Comparison of ENCODE assay signal across 17 cellular contexts in the genomic region with DNA sequence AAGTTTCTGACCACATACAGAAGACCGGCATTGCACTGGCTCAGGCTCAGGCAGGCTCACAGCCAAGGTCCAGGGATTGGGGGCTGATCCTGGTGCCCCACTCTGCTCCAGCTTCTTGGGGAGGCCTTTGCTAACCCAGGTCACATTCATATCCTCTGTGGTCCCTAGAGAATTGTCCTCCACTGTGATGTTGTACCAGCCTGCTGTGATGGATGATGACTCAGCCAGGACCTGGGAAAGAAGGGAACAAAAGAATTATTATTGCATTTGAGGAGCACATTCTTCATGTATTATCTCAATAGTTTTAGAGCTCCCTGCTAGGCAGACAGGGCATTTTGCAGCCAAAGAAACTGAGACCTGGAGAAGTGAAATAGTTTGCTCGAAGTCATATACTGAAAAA.
A peak's percentile ranks its signal among the peaks of the same experiment; 100 is the strongest.
DNase-seq lines count a peak whose midpoint lies in the region; ATAC-seq and TF ChIP-seq lines count a peak whose summit lies in the region.
"Had no signal": no experiment of that assay in that cellular context is flagged by ENCODE, and none has a peak within 500 bp of the region (broad histone marks: within the 10 kb centered on the region; RNA-seq: fewer than 3 reads in every experiment).

No MANE protein-coding gene starts in this region.

- no peak for TF ChIP-seq CTCF in astrocyte of the spinal cord (IDR thresholded peaks at IDR 0.05; ENCODE audit: low read depth, low read length)

- peak; percentile 84 for DNase-seq in COLO829 (ENCODE audit: low spot score)
- peak; percentile 79 for DNase-seq in HT1080 (ENCODE audit: low read depth)
- peak; percentile 65 for DNase-seq in astrocyte of the spinal cord (ENCODE audit: low read depth, low spot score)
- peak; percentile 7 for DNase-seq in iris pigment epithelial cell (ENCODE audit: low read depth)
- DNase-seq in 8988T, result no peak
- no peak for DNase-seq in NCI-H2227 treated with DMSO at 0.1 percent for 48 hours (lab: John Stamatoyannopoulos, UW)
- DNase-seq: C1 segment of cervical spinal cord; CD8-positive, alpha-beta memory T cell; DND-41; H7; Kasumi-1; NCI-H1105; NCI-H2081; NCI-H510A treated with DMSO at 0.1 percent for 48 hours; PC-9 had no signal

- ATAC-seq in GM19455 (IDR thresholded peaks at IDR 0.05; ENCODE audit: unreplicated experiment), result no peak
- ATAC-seq in HG03039 (IDR thresholded peaks at IDR 0.05; ENCODE audit: unreplicated experiment), result no peak

- no peak overlapping the region for H3K4me3 ChIP-seq in astrocyte of the spinal cord (ENCODE audit: low read depth, low read length)
- H3K4me3 ChIP-seq: PC-9 had no signal

- in situ Hi-C loops in astrocyte of the spinal cord (cut with HindIII; ENCODE audit: low sequenced_read_pairs), result no loop called here

Comparison
In these comparisons a context has a peak if more than half of its experiments do, and no peak if none do; other contexts are left out.
1. DNase-seq: peak in COLO829 (single experiment), HT1080 (single experiment), astrocyte of the spinal cord (single experiment) and iris pigment epithelial cell (single experiment); none in 8988T (single experiment) and NCI-H2227 treated with DMSO at 0.1 percent for 48 hours (single experiment).